ENCODE assay signal across 1 cellular context in genomic region chr6:18055098-18055497, GRCh38.
TF ChIP-seq lines count a peak whose summit lies in the region.

No MANE protein-coding gene starts in this region.

TF ChIP-seq in GM12878, 131 proteins besides CTCF, POLR2A, EP300 and RAD21 (continued from another document):
- TF ChIP-seq PKNOX1 (IDR thresholded peaks at IDR 0.05) (peak; percentile 82), ZNF592 (IDR thresholded peaks at IDR 0.05) (no peak), E2F8 (IDR thresholded peaks at IDR 0.05; ENCODE audit: low read depth, partially characterized antibody) (no peak), DPF2 (IDR thresholded peaks at IDR 0.05) (no peak), USF2 (IDR thresholded peaks at IDR 0.05; ENCODE audit: borderline replicate concordance, low read depth, low read length) (no peak), E2F4 (IDR thresholded peaks at IDR 0.05; ENCODE audit: low read depth, low read length) (no peak), MTA2 (IDR thresholded peaks at IDR 0.05; ENCODE audit: low read depth) (peak; percentile 96), TBL1XR1 (IDR thresholded peaks at IDR 0.05; ENCODE audit: low read depth, low read length) (no peak), MEF2B (IDR thresholded peaks at IDR 0.05; ENCODE audit: partially characterized antibody, poor library complexity, severe bottlenecking) (peak; percentile 29), ATF7 (IDR thresholded peaks at IDR 0.05; ENCODE audit: low read depth) (peak; percentile 35; the same call in 1 of the 2 replicates), BMI1 (IDR thresholded peaks at IDR 0.05; ENCODE audit: borderline replicate concordance) (0 out of 2 replicates have a peak, but pooled peaks have one; percentile 13), MAX (IDR thresholded peaks at IDR 0.05; ENCODE audit: low read depth, low read length) (no peak), EGR1 (IDR thresholded peaks at IDR 0.05; ENCODE audit: borderline replicate concordance in 1 of 2, low read depth in 2 of 2, low read length in 2 of 2) (no peak)
TF ChIP-seq in GM12878: peak in this region for 5.
